ENCODE assay signal across 1 cellular context in the genomic region with DNA sequence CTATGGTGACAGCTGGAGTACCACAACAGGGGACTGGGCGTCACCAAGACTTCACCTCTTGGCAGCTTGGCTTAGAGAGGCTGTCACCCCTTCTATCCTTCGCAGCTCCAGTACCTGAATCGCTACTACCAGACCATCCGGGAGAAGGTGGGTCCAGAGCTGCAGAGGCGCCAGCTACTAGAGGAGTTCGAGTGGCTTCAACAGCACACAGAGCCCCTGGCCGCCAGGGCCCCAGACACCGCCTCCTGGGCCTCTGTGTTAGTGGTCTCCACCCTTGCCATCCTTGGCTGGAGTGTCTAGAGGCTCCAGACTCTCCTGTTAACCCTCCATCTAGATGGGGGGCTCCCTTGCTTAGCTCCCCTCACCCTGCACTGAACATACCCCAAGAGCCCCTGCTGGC.
TF ChIP-seq lines count a peak whose summit lies in the region.

No MANE protein-coding gene starts in this region.

TF ChIP-seq in GM12878, 131 proteins besides CTCF, POLR2A, EP300 and RAD21:
- TF ChIP-seq SUPT20H (IDR thresholded peaks at IDR 0.05; ENCODE audit: borderline replicate concordance, control insufficient read depth, low read depth, low read length) = no peak
- TF ChIP-seq, protein P1, sequence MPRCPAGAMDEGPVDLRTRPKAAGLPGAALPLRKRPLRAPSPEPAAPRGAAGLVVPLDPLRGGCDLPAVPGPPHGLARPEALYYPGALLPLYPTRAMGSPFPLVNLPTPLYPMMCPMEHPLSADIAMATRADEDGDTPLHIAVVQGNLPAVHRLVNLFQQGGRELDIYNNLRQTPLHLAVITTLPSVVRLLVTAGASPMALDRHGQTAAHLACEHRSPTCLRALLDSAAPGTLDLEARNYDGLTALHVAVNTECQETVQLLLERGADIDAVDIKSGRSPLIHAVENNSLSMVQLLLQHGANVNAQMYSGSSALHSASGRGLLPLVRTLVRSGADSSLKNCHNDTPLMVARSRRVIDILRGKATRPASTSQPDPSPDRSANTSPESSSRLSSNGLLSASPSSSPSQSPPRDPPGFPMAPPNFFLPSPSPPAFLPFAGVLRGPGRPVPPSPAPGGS (IDR thresholded peaks at IDR 0.05; ENCODE audit: borderline replicate concordance, insufficient read depth, low read depth, low read length, poor library complexity, severe bottlenecking) = no peak
- TF ChIP-seq, protein P2, sequence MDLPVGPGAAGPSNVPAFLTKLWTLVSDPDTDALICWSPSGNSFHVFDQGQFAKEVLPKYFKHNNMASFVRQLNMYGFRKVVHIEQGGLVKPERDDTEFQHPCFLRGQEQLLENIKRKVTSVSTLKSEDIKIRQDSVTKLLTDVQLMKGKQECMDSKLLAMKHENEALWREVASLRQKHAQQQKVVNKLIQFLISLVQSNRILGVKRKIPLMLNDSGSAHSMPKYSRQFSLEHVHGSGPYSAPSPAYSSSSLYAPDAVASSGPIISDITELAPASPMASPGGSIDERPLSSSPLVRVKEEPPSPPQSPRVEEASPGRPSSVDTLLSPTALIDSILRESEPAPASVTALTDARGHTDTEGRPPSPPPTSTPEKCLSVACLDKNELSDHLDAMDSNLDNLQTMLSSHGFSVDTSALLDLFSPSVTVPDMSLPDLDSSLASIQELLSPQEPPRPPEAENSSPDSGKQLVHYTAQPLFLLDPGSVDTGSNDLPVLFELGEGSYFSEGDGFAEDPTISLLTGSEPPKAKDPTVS (IDR thresholded peaks at IDR 0.05; ENCODE audit: low read depth, low read length) = no peak
- TF ChIP-seq, protein P3, sequence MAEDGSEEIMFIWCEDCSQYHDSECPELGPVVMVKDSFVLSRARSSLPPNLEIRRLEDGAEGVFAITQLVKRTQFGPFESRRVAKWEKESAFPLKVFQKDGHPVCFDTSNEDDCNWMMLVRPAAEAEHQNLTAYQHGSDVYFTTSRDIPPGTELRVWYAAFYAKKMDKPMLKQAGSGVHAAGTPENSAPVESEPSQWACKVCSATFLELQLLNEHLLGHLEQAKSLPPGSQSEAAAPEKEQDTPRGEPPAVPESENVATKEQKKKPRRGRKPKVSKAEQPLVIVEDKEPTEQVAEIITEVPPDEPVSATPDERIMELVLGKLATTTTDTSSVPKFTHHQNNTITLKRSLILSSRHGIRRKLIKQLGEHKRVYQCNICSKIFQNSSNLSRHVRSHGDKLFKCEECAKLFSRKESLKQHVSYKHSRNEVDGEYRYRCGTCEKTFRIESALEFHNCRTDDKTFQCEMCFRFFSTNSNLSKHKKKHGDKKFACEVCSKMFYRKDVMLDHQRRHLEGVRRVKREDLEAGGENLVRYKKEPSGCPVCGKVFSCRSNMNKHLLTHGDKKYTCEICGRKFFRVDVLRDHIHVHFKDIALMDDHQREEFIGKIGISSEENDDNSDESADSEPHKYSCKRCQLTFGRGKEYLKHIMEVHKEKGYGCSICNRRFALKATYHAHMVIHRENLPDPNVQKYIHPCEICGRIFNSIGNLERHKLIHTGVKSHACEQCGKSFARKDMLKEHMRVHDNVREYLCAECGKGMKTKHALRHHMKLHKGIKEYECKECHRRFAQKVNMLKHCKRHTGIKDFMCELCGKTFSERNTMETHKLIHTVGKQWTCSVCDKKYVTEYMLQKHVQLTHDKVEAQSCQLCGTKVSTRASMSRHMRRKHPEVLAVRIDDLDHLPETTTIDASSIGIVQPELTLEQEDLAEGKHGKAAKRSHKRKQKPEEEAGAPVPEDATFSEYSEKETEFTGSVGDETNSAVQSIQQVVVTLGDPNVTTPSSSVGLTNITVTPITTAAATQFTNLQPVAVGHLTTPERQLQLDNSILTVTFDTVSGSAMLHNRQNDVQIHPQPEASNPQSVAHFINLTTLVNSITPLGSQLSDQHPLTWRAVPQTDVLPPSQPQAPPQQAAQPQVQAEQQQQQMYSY (CRISPR knock-in tag; IDR thresholded peaks at IDR 0.05) = no peak
TF ChIP-seq in GM12878: peak in this region for 0.
